Comparison of ENCODE assay signal across 23 cellular contexts in genomic region chr20:61524956-61525666, GRCh38.
A peak's percentile ranks its signal among the peaks of the same experiment; 100 is the strongest.
DNase-seq lines count a peak whose midpoint lies in the region; ATAC-seq, FAIRE-seq and TF ChIP-seq lines count a peak whose summit lies in the region.
"Had no signal": no experiment of that assay in that cellular context is flagged by ENCODE, and none has a peak within 500 bp of the region (broad histone marks: within the 10 kb centered on the region; RNA-seq: fewer than 3 reads in every experiment).

No MANE protein-coding gene starts in this region.

- H2BK120ac ChIP-seq in neuronal stem cell (ENCODE audit: low read depth, low read length), result no peak overlapping the region

- H4K20me1 ChIP-seq in K562 (replicated peaks; ENCODE audit: control insufficient read depth, insufficient read depth, low read length), result no peaks in the 10 kb centered on the region; the same call in none of the 2 replicates
- H4K20me1 ChIP-seq in mammary epithelial cell (ENCODE audit: insufficient read depth, low read length), result no peaks in the 10 kb centered on the region

- peak; percentile 61 for ATAC-seq in K562
- ATAC-seq: GM12878, HCT116 had no signal

- H3K4me1 ChIP-seq in K562 (replicated peaks in 1 of 2; ENCODE audit: control insufficient read depth in 2 of 2, insufficient read depth in 2 of 2, low read length in 2 of 2) (peaks cover 19 to 39% of the 10 kb centered on the region in 2 experiments), neuronal stem cell (ENCODE audit: control insufficient read depth in 2 of 2, insufficient read depth in 1 of 2, low read depth in 1 of 2, low read length in 2 of 2) (peaks cover 2 to 12% of the 10 kb centered on the region in 2 donors), left ventricle myocardium inferior (no peaks in the 10 kb centered on the region), mammary epithelial cell (ENCODE audit: insufficient read depth, low read length) (peaks cover 7% of the 10 kb centered on the region)
- H3K4me1 ChIP-seq: Caco-2 had no signal

- in situ Hi-C loops in G401 (cut with HindIII; ENCODE audit: low sequenced_read_pairs) (no loop called here), K562 (cut with MboI) (no loop called here), mammary epithelial cell (cut with MboI; ENCODE audit: low sequenced_read_pairs in 2 of 2) (no loop called here)

- H3K27me3 ChIP-seq in MG63 (peaks cover 23% of the 10 kb centered on the region), K562 (ENCODE audit: control insufficient read depth in 2 of 2, insufficient read depth in 2 of 2, low read length in 2 of 2) (no peaks in the 10 kb centered on the region), neuronal stem cell (ENCODE audit: control insufficient read depth in 3 of 3, insufficient read depth in 3 of 3, low read depth in 1 of 3, low read length in 3 of 3) (no peaks in the 10 kb centered on the region), left ventricle myocardium inferior (ENCODE audit: low read depth) (peaks cover 83% of the 10 kb centered on the region), mammary epithelial cell (ENCODE audit: insufficient read depth, low read length) (no peaks in the 10 kb centered on the region)

- no peaks in the 10 kb centered on the region for H3K79me1 ChIP-seq in neuronal stem cell (ENCODE audit: low read depth, low read length)

- dilution Hi-C loops in mammary epithelial cell (cut with HindIII; ENCODE audit: low sequenced_read_pairs), result no loop called here

- H4K91ac ChIP-seq in neuronal stem cell (ENCODE audit: low read depth, low read length, poor library complexity), result no peak overlapping the region

- peak overlapping the region; percentile 23 for H3K18ac ChIP-seq in neuronal stem cell (ENCODE audit: low read length)

- BruUV-seq in K562 (replicated peaks; lab: Mats Ljungman, UMichigan) (TSS peak; percentile 62), mammary epithelial cell (replicated peaks; lab: Mats Ljungman, UMichigan) (no TSS peak)

- intact Hi-C loops in K562 (cut with micrococcal nuclease) (no loop called here), left ventricle myocardium inferior (cut with micrococcal nuclease) (no loop called here), mammary epithelial cell (cut with micrococcal nuclease) (no loop called here)

- POLR2A ChIA-PET in K562 (lab: Yijun Ruan, JAX), result interaction anchor here (0.6 to 2.4 kb wide), 7 partner anchors 9 to 1574 kb away, joined by 3 to 15 read pairs (median 5); no protein-coding TSS in a partner anchor

- H3K79me2 ChIP-seq in K562 (ENCODE audit: control insufficient read depth, insufficient read depth, low read length), result no peaks in the 10 kb centered on the region
- no peaks in the 10 kb centered on the region for H3K79me2 ChIP-seq in mammary epithelial cell (ENCODE audit: insufficient read depth, low read length)

- no peak overlapping the region for H2BK12ac ChIP-seq in neuronal stem cell (ENCODE audit: low read length)

- TF ChIP-seq CTCF in K562 (IDR thresholded peaks at IDR 0.05 in 2 of 3, conservative IDR thresholded peaks at IDR 0.05 in 1 of 3; ENCODE audit: insufficient read depth in 2 of 3, low read depth in 1 of 3, low read length in 3 of 3) (no peak), left ventricle myocardium inferior (IDR thresholded peaks at IDR 0.05; ENCODE audit: borderline replicate concordance) (no peak), mammary epithelial cell (conservative IDR thresholded peaks at IDR 0.05 in 1 of 2, IDR thresholded peaks at IDR 0.05 in 1 of 2; ENCODE audit: extremely low read depth in 1 of 2, insufficient read depth in 1 of 2, low read depth in 1 of 2, low read length in 2 of 2) (no peak)

- H3K14ac ChIP-seq in neuronal stem cell (ENCODE audit: low read length), result no peak overlapping the region

- H2BK15ac ChIP-seq in neuronal stem cell (ENCODE audit: low read length), result no peak overlapping the region

- no peaks in the 10 kb centered on the region for H3K9me1 ChIP-seq in K562 (ENCODE audit: control insufficient read depth, insufficient read depth, low read length)

- H3K4me3 ChIP-seq in MG63 (no peak overlapping the region), K562 (peak overlapping the region; percentile 19), neuronal stem cell (ENCODE audit: low read length in 2 of 2) (no peak overlapping the region), left ventricle myocardium inferior (no peak overlapping the region), mammary epithelial cell (replicated peaks in 1 of 3; ENCODE audit: insufficient read depth in 1 of 3, low read depth in 2 of 3, low read length in 3 of 3) (no peak overlapping the region)
- H3K4me3 ChIP-seq: GM12878 had no signal

- WGBS in K562 (ENCODE audit: insufficient coverage, low coverage, missing lambda C conversion rate), result 20% methylated on average over 11 of the region's 13 CpGs
- WGBS in neuronal stem cell (ENCODE audit: extremely low coverage in 2 of 2, insufficient read length in 2 of 2, insufficient replicate concordance in 1 of 2), 2 donors, result no CpG with 5 or more reads among the region's 13 CpGs
- 58% methylated on average over 10 of the region's 13 CpGs for WGBS in mammary epithelial cell (ENCODE audit: low coverage, missing lambda C conversion rate)

- H2AFZ ChIP-seq in K562 (ENCODE audit: low read depth, low read length) (peak overlapping the region; percentile 80), neuronal stem cell (ENCODE audit: low read length) (no peak overlapping the region), mammary epithelial cell (ENCODE audit: low read depth, low read length) (no peak overlapping the region)

- TF ChIP-seq EP300 in K562 (IDR thresholded peaks at IDR 0.05; ENCODE audit: low read length), result no peak

- H3K36me3 ChIP-seq in MG63 (no peaks in the 10 kb centered on the region), K562 (ENCODE audit: control insufficient read depth, insufficient read depth, low read length) (no peaks in the 10 kb centered on the region), neuronal stem cell (replicated peaks in 1 of 2; ENCODE audit: control insufficient read depth in 2 of 2, insufficient read depth in 2 of 2, low read length in 2 of 2) (no peaks in the 10 kb centered on the region), left ventricle myocardium inferior (no peaks in the 10 kb centered on the region), mammary epithelial cell (ENCODE audit: insufficient read depth, low read length) (no peaks in the 10 kb centered on the region)

- no peak overlapping the region for H4K8ac ChIP-seq in neuronal stem cell (ENCODE audit: low read depth, low read length)

- H3K27ac ChIP-seq in K562 (ENCODE audit: extremely low read depth, low read depth, low read length) (peak overlapping the region; percentile 64; the same call in 2 of the 3 replicates), neuronal stem cell (replicated peaks; ENCODE audit: low read length) (no peak overlapping the region), left ventricle myocardium inferior (replicated peaks) (no peak overlapping the region), mammary epithelial cell (ENCODE audit: insufficient read depth, low read depth, low read length) (no peak overlapping the region)

- H3K9me3 ChIP-seq in MG63 (no peaks in the 10 kb centered on the region), K562 (replicated peaks; ENCODE audit: control insufficient read depth, insufficient read depth, low read depth, low read length) (no peaks in the 10 kb centered on the region), neuronal stem cell (replicated peaks in 1 of 2; ENCODE audit: control insufficient read depth in 2 of 2, insufficient read depth in 1 of 2, low read depth in 1 of 2, low read length in 2 of 2) (no peaks in the 10 kb centered on the region), left ventricle myocardium inferior (replicated peaks) (no peaks in the 10 kb centered on the region), mammary epithelial cell (replicated peaks; ENCODE audit: insufficient read depth, low read length) (no peaks in the 10 kb centered on the region)
- H3K9me3 ChIP-seq: Caco-2 had no signal

- no peak for TF ChIP-seq POLR2A in K562 (conservative IDR thresholded peaks at IDR 0.05)

- H3K9ac ChIP-seq in K562 (ENCODE audit: insufficient read depth in 1 of 2, low read depth in 2 of 2, low read length in 2 of 2) (peak overlapping the region; percentile 64 to 84), neuronal stem cell (ENCODE audit: low read depth, low read length, poor library complexity) (no peak overlapping the region), mammary epithelial cell (ENCODE audit: insufficient read depth, low read length) (no peak overlapping the region)

- DNase-seq in G401 (ENCODE audit: low spot score) (peak; percentile 3), MG63 (peak; percentile 31), K562 (ENCODE audit: extremely low read depth in 1 of 4, low spot score in 3 of 4) (peak; percentile 20 to 40 (median 30)), neuronal stem cell (ENCODE audit: low spot score) (no peak), left ventricle myocardium inferior (no peak), Kasumi-1 (lab: John Stamatoyannopoulos, UW) (no peak), DMS79 treated with DMSO at 0.1 percent for 48 hours (lab: John Stamatoyannopoulos, UW) (no peak), mammary epithelial cell (no peak)
- DNase-seq: ACHN; AML-193; Caco-2; GOT3; NCI-H1048; NCI-H1694 treated with DMSO at 0.1 percent for 48 hours; NCI-H524 treated with DMSO at 0.1 percent for 48 hours; NK-92 treated with Interleukin-12 subunit alpha and Interleukin-12 subunit beta, amount 100 ng/mL, for 24 hours; Right ventricle myocardium superior; SW 1271; T-helper 2 cell had no signal

- CTCF ChIA-PET in K562 (lab: Yijun Ruan, JAX; ENCODE audit: low intra/inter-chr PET ratio) (no interaction called here), mammary epithelial cell (lab: Charles Lee; ENCODE audit: low non-redundant PET) (no interaction called here)

- no peak for TF ChIP-seq RAD21 in K562 (CRISPR knock-in tag; conservative IDR thresholded peaks at IDR 0.05 in 1 of 2, IDR thresholded peaks at IDR 0.05 in 1 of 2)

- FAIRE-seq in K562 (lab: Jason Lieb, UNC), result peak; percentile 35
- FAIRE-seq: GM12878, GM19239, RCC 7860 had no signal

- no peak overlapping the region for H2BK5ac ChIP-seq in neuronal stem cell (ENCODE audit: low read length)

- no peak overlapping the region for H3K23ac ChIP-seq in neuronal stem cell (ENCODE audit: low read depth, low read length, poor library complexity)

- H2AK5ac ChIP-seq in neuronal stem cell (ENCODE audit: low read depth, low read length), result no peak overlapping the region

- H3K4ac ChIP-seq in neuronal stem cell (ENCODE audit: low read length), result no peak overlapping the region

- H3K4me2 ChIP-seq in K562 (ENCODE audit: insufficient read depth, low read length) (peak overlapping the region; percentile 78), neuronal stem cell (ENCODE audit: insufficient read depth, low read length, poor library complexity, severe bottlenecking) (no peak overlapping the region), mammary epithelial cell (ENCODE audit: insufficient read depth, low read depth, low read length) (no peak overlapping the region)

TF ChIP-seq in K562, 482 proteins besides CTCF, POLR2A, EP300 and RAD21 (continues in another document):
- no peak for TF ChIP-seq SMAD3 (CRISPR knock-in tag; conservative IDR thresholded peaks at IDR 0.05)

Comparison
In these comparisons a context has a peak if more than half of its experiments do, and no peak if none do; other contexts are left out.
1. DNase-seq: peak in G401 (single experiment), MG63 (single experiment) and K562 (4 of 4); none in neuronal stem cell (single experiment), left ventricle myocardium inferior (single experiment), Kasumi-1 (0 of 2), DMS79 treated with DMSO at 0.1 percent for 48 hours (single experiment) and mammary epithelial cell (single experiment).
2. H3K9ac ChIP-seq: peak in K562 (2 of 2); none in neuronal stem cell (single experiment) and mammary epithelial cell (single experiment).